ENCODE assay signal across 1 cellular context in genomic region chr14:93075891-93076290, GRCh38.
A peak's percentile ranks its signal among the peaks of the same experiment; 100 is the strongest.
TF ChIP-seq lines count a peak whose summit lies in the region.

No MANE protein-coding gene starts in this region.

TF ChIP-seq in HEK293, 187 proteins besides CTCF, POLR2A, EP300 and RAD21:
- TF ChIP-seq ZEB2 (tag by site-specific recombination; IDR thresholded peaks at IDR 0.05) = no peak
- no peak for TF ChIP-seq ZNF175 (tag by site-specific recombination; IDR thresholded peaks at IDR 0.05)
- TF ChIP-seq ZNF366 (tag by site-specific recombination; conservative IDR thresholded peaks at IDR 0.05) = peak; percentile 99
